ENCODE assay signal across 20 cellular contexts in genomic region chrX:150465326-150465725, GRCh38.
DNase-seq lines count a peak whose midpoint lies in the region; ATAC-seq and TF ChIP-seq lines count a peak whose summit lies in the region.
"Had no signal": no experiment of that assay in that cellular context is flagged by ENCODE, and none has a peak within 500 bp of the region (broad histone marks: within the 10 kb centered on the region; RNA-seq: fewer than 3 reads in every experiment).

No MANE protein-coding gene starts in this region.

- no peak overlapping the region for H3K9ac ChIP-seq in mesenchymal stem cell (ENCODE audit: low read length)

- DNase-seq in right atrium auricular region (ENCODE audit: low spot score) (no peak), left ventricle myocardium inferior (no peak), midbrain (lab: John Stamatoyannopoulos, UW) (peak; percentile 67), gastrocnemius medialis (no peak), HFFc6 (no peak), mesenchymal stem cell (no peak)
- DNase-seq in activated naive CD8-positive, alpha-beta T cell treated with anti-CD3 and anti-CD28 coated beads, Interleukin-2, amount 50 U/mL, for 24 hours, result no peak
- DNase-seq: 8988T; activated CD4-positive, alpha-beta T cell treated with anti-CD3 and anti-CD28 coated beads, Interleukin-2, amount 50 U/mL, for 1 hour; activated gamma-delta T cell treated with Interleukin-2 at 50 U/mL for 16 hours; CD8-positive, alpha-beta memory T cell; central memory CD4-positive, alpha-beta T cell; lower lobe of right lung; MG63; NCI-H146; NCI-H2171 treated with DMSO at 0.1 percent for 48 hours; NCI-H526 treated with DMSO at 0.1 percent for 48 hours; right lobe of liver had no signal

- no peaks in the 10 kb centered on the region for H3K9me3 Mint-ChIP-seq in HFFc6
- no peaks in the 10 kb centered on the region for H3K9me3 Mint-ChIP-seq in activated naive CD8-positive, alpha-beta T cell treated with anti-CD3 and anti-CD28 coated beads, Interleukin-2, amount 50 U/mL, for 24 hours
- H3K9me3 Mint-ChIP-seq: CD8-positive, alpha-beta memory T cell had no signal

- no peak overlapping the region for H2BK12ac ChIP-seq in mesenchymal stem cell (ENCODE audit: low read length in 2 of 2)

- H3K23ac ChIP-seq in mesenchymal stem cell (ENCODE audit: low read length in 2 of 2), result no peak overlapping the region

- H3K9me3 ChIP-seq in right atrium auricular region, result no peaks in the 10 kb centered on the region
- no peaks in the 10 kb centered on the region for H3K9me3 ChIP-seq in left ventricle myocardium inferior (replicated peaks)
- H3K9me3 ChIP-seq in gastrocnemius medialis, result no peaks in the 10 kb centered on the region
- H3K9me3 ChIP-seq in mesenchymal stem cell (ENCODE audit: control insufficient read depth, low read length), result no peaks in the 10 kb centered on the region
- H3K9me3 ChIP-seq: lower lobe of right lung, MG63, right lobe of liver had no signal

- TF ChIP-seq CTCF in right atrium auricular region (IDR thresholded peaks at IDR 0.05) (no peak), left ventricle myocardium inferior (IDR thresholded peaks at IDR 0.05; ENCODE audit: borderline replicate concordance) (no peak), gastrocnemius medialis (IDR thresholded peaks at IDR 0.05 in 4 of 5, conservative IDR thresholded peaks at IDR 0.05 in 1 of 5) (no peak), HFFc6 (IDR thresholded peaks at IDR 0.05) (no peak)

- no peak overlapping the region for H2BK15ac ChIP-seq in mesenchymal stem cell (ENCODE audit: low read depth, poor library complexity, severe bottlenecking)

- H3K4ac ChIP-seq in mesenchymal stem cell (ENCODE audit: low read depth in 1 of 2, low read length in 2 of 2), result no peak overlapping the region

- H2AFZ ChIP-seq in mesenchymal stem cell (ENCODE audit: low read depth, low read length), result no peak overlapping the region

- H3K36me3 Mint-ChIP-seq in HFFc6 (ENCODE audit: low read depth), result no peaks in the 10 kb centered on the region
- H3K36me3 Mint-ChIP-seq in activated naive CD8-positive, alpha-beta T cell treated with anti-CD3 and anti-CD28 coated beads, Interleukin-2, amount 50 U/mL, for 24 hours (ENCODE audit: low read depth), result no peaks in the 10 kb centered on the region
- H3K36me3 Mint-ChIP-seq: CD8-positive, alpha-beta memory T cell had no signal

- H3K27me3 Mint-ChIP-seq in HFFc6 (ENCODE audit: insufficient read depth), result 0 out of 2 replicates have a peak, but pooled peaks cover 2% of the 10 kb centered on the region
- no peaks in the 10 kb centered on the region for H3K27me3 Mint-ChIP-seq in activated naive CD8-positive, alpha-beta T cell treated with anti-CD3 and anti-CD28 coated beads, Interleukin-2, amount 50 U/mL, for 24 hours

- in situ Hi-C loops in gastrocnemius medialis (cut with MboI; ENCODE audit: low sequenced_read_pairs in 4 of 4), result no loop called here

- ATAC-seq in gastrocnemius medialis (no peak), GM19324 (IDR thresholded peaks at IDR 0.05; ENCODE audit: low FRiP score, unreplicated experiment) (no peak)
- no peak for ATAC-seq in activated naive CD8-positive, alpha-beta T cell treated with anti-CD3 and anti-CD28 coated beads, Interleukin-2, amount 50 U/mL, for 24 hours
- ATAC-seq: lower lobe of right lung, right lobe of liver had no signal

- no peak overlapping the region for H2BK120ac ChIP-seq in mesenchymal stem cell (ENCODE audit: low read depth, low read length)

- peak overlapping the region; percentile 16 to 40 for H3K27ac ChIP-seq in right atrium auricular region
- H3K27ac ChIP-seq in left ventricle myocardium inferior (replicated peaks), result no peak overlapping the region
- H3K27ac ChIP-seq in gastrocnemius medialis, result peak overlapping the region; percentile 36 to 71 (median 56)
- H3K27ac ChIP-seq in mesenchymal stem cell (ENCODE audit: low read length, poor library complexity, severe bottlenecking), result no peak overlapping the region
- H3K27ac ChIP-seq: epithelial cell of prostate, lower lobe of right lung, right lobe of liver had no signal

- no peak overlapping the region for H2BK5ac ChIP-seq in mesenchymal stem cell (ENCODE audit: low read depth, low read length, poor library complexity, severe bottlenecking)

- intact Hi-C loops in left ventricle myocardium inferior (cut with micrococcal nuclease), result no loop called here
- intact Hi-C loops in gastrocnemius medialis (cut with DNase I; ENCODE audit: low total_unique reads), result no loop called here

- no peak overlapping the region for H3K4me3 Mint-ChIP-seq in HFFc6
- no peak overlapping the region for H3K4me3 Mint-ChIP-seq in activated naive CD8-positive, alpha-beta T cell treated with anti-CD3 and anti-CD28 coated beads, Interleukin-2, amount 50 U/mL, for 24 hours
- H3K4me3 Mint-ChIP-seq: CD8-positive, alpha-beta memory T cell had no signal

- H3K36me3 ChIP-seq in right atrium auricular region, result no peaks in the 10 kb centered on the region
- no peaks in the 10 kb centered on the region for H3K36me3 ChIP-seq in left ventricle myocardium inferior
- H3K36me3 ChIP-seq in gastrocnemius medialis, result no peaks in the 10 kb centered on the region
- peaks cover 0 to 6% of the 10 kb centered on the region in 2 experiments for H3K36me3 ChIP-seq in mesenchymal stem cell (ENCODE audit: control insufficient read depth in 1 of 2, insufficient read depth in 2 of 2, low read depth in 1 of 2, low read length in 2 of 2)
- H3K36me3 ChIP-seq: lower lobe of right lung, MG63, right lobe of liver had no signal

- no peak overlapping the region for H3K14ac ChIP-seq in mesenchymal stem cell (ENCODE audit: low read length in 2 of 2)

- no peak overlapping the region for H4K8ac ChIP-seq in mesenchymal stem cell (ENCODE audit: low read length)

- H2AK5ac ChIP-seq in mesenchymal stem cell (ENCODE audit: low read length, severe bottlenecking), result no peak overlapping the region

- 92% methylated on average over 4 of the region's 5 CpGs for WGBS in mesenchymal stem cell

- H3K4me1 Mint-ChIP-seq in HFFc6 (ENCODE audit: low read depth), result peaks cover 10% of the 10 kb centered on the region
- H3K4me1 Mint-ChIP-seq in activated naive CD8-positive, alpha-beta T cell treated with anti-CD3 and anti-CD28 coated beads, Interleukin-2, amount 50 U/mL, for 24 hours, result no peaks in the 10 kb centered on the region
- H3K4me1 Mint-ChIP-seq: CD8-positive, alpha-beta memory T cell had no signal

- no peak overlapping the region for H4K91ac ChIP-seq in mesenchymal stem cell (ENCODE audit: low read length)

- H3K4me3 ChIP-seq in right atrium auricular region (no peak overlapping the region), left ventricle myocardium inferior (no peak overlapping the region), gastrocnemius medialis (no peak overlapping the region), mesenchymal stem cell (ENCODE audit: insufficient read depth in 1 of 2, low read depth in 1 of 2, low read length in 2 of 2) (no peak overlapping the region)
- H3K4me3 ChIP-seq: lower lobe of right lung, MG63, right lobe of liver had no signal

- no peak overlapping the region for H3K27ac Mint-ChIP-seq in HFFc6
- H3K27ac Mint-ChIP-seq in activated naive CD8-positive, alpha-beta T cell treated with anti-CD3 and anti-CD28 coated beads, Interleukin-2, amount 50 U/mL, for 24 hours, result no peak overlapping the region
- H3K27ac Mint-ChIP-seq: CD8-positive, alpha-beta memory T cell had no signal

- H3K18ac ChIP-seq in mesenchymal stem cell (ENCODE audit: low read depth in 1 of 2, low read length in 2 of 2), result no peak overlapping the region

- H3K4me2 ChIP-seq in mesenchymal stem cell (ENCODE audit: low read length, poor library complexity, severe bottlenecking), result no peak overlapping the region

- H3K27me3 ChIP-seq in right atrium auricular region (no peaks in the 10 kb centered on the region), left ventricle myocardium inferior (ENCODE audit: low read depth) (no peaks in the 10 kb centered on the region), gastrocnemius medialis (no peaks in the 10 kb centered on the region), mesenchymal stem cell (ENCODE audit: control insufficient read depth in 1 of 2, insufficient read depth in 1 of 2, low read length in 2 of 2) (peaks cover 0 to 12% of the 10 kb centered on the region in 2 experiments)
- H3K27me3 ChIP-seq: MG63, right lobe of liver had no signal

- H3K4me1 ChIP-seq in right atrium auricular region (peaks cover 0 to 3% of the 10 kb centered on the region in 2 donors), left ventricle myocardium inferior (no peaks in the 10 kb centered on the region), gastrocnemius medialis (no peaks in the 10 kb centered on the region), mesenchymal stem cell (ENCODE audit: control insufficient read depth, insufficient read depth, low read depth, low read length) (no peaks in the 10 kb centered on the region)
- H3K4me1 ChIP-seq: lower lobe of right lung, right lobe of liver had no signal

- peaks cover 8% of the 10 kb centered on the region for H3K79me1 ChIP-seq in mesenchymal stem cell (replicated peaks; ENCODE audit: low read length, poor library complexity, severe bottlenecking)

- TF ChIP-seq POLR2A in gastrocnemius medialis (IDR thresholded peaks at IDR 0.05), result no peak

Comparison
In these comparisons a context has a peak if more than half of its experiments do, and no peak if none do; other contexts are left out.
1. H3K27ac ChIP-seq: peak in right atrium auricular region (2 of 2) and gastrocnemius medialis (4 of 4); none in left ventricle myocardium inferior (single experiment) and mesenchymal stem cell (single experiment).